In the genomic region with DNA sequence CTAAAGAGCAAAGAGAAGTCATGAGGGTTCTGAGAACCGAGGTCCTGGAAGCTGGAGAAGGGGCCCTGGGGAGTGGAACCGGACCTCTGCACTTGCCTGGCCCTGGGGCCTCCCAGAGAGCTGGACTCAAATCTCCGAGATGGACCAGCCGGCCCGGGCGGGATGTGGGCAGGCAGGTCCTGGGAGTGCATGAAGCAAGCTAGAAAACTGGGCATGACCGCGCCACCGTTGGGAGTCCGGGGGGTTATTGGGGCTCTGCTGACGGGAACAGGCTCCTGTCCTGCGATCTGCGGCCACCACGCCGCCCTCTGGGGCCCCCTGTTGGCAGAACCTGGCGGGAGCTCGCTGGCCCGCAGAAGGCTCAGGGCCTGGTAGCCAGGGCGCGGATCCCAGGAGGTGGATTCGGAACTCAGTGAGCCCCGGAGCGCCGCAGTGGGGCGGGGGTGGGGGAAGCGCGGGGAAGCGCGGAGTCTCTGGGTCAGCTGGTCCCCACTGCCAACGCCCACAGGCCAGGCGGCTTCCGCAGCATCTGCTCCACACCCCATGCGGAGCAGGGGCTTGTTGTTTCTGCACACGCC, we compare ENCODE assay signal across 12 cellular contexts.
DNase-seq lines count a peak whose midpoint lies in the region; ATAC-seq, FAIRE-seq and TF ChIP-seq lines count a peak whose summit lies in the region.
"Had no signal": no experiment of that assay in that cellular context is flagged by ENCODE, and none has a peak within 500 bp of the region (broad histone marks: within the 10 kb centered on the region; RNA-seq: fewer than 3 reads in every experiment).

No MANE protein-coding gene starts in this region.

- WGBS in GM12878 (ENCODE audit: insufficient coverage, insufficient replicate concordance, low lambda C conversion rate, missing lambda C conversion rate) = 45% methylated on average over 28 of the region's 34 CpGs

- H3K4me1 ChIP-seq in GM12878 (ENCODE audit: control insufficient read depth, insufficient read depth, low read length) = peaks cover 5% of the 10 kb centered on the region; the same call in 1 of the 2 replicates

- no TSS peak for BruUV-seq in GM12878 (replicated peaks; lab: Mats Ljungman, UMichigan)

- H3K9ac ChIP-seq in GM12878 (ENCODE audit: control insufficient read depth, insufficient read depth, low read length) = no peak overlapping the region

- no peak for TF ChIP-seq EP300 in GM12878 (IDR thresholded peaks at IDR 0.05; ENCODE audit: borderline replicate concordance in 1 of 2, control insufficient read depth in 1 of 2, low read depth in 2 of 2, low read length in 2 of 2)

- H4K20me1 ChIP-seq in GM12878 (ENCODE audit: control insufficient read depth, insufficient read depth) = no peaks in the 10 kb centered on the region

- no peaks in the 10 kb centered on the region for H3K36me3 ChIP-seq in GM12878 (ENCODE audit: control insufficient read depth in 2 of 2, insufficient read depth in 2 of 2, low read length in 1 of 2)
- H3K36me3 ChIP-seq in kidney epithelial cell (ENCODE audit: control insufficient read depth, insufficient read depth, low read length) = no peaks in the 10 kb centered on the region
- H3K36me3 ChIP-seq: thoracic aorta had no signal

- SMC1A ChIA-PET in GM12878 (lab: Charles Lee; ENCODE audit: uncharacterized antibody, unreplicated experiment) = interaction anchor here (0.8 kb wide), 1 partner anchor 16 kb away, joined by 3 read pairs; no protein-coding TSS in a partner anchor

- no peaks in the 10 kb centered on the region for H3K9me3 ChIP-seq in GM12878 (replicated peaks; ENCODE audit: control insufficient read depth, insufficient read depth, low read length)
- H3K9me3 ChIP-seq: thoracic aorta had no signal

- TF ChIP-seq CTCF in 22Rv1 (IDR thresholded peaks at IDR 0.05) (peak; percentile 27), GM10248 (IDR thresholded peaks at IDR 0.05; ENCODE audit: control extremely low read depth, extremely low read depth, low read depth, missing control alignments) (peak; percentile 34), GM12878 (IDR thresholded peaks at IDR 0.05 in 2 of 3, conservative IDR thresholded peaks at IDR 0.05 in 1 of 3; ENCODE audit: control insufficient read depth in 2 of 3, extremely low read depth in 1 of 3, insufficient read depth in 1 of 3, low read depth in 3 of 3, low read length in 3 of 3) (peak in 1 of 3 experiments; percentile 38; a peak in 2 of 6 replicates), kidney epithelial cell (IDR thresholded peaks at IDR 0.05; ENCODE audit: insufficient read depth, low read length, poor library complexity, severe bottlenecking) (peak; percentile 36)

- H3K79me2 ChIP-seq in GM12878 (ENCODE audit: control insufficient read depth, insufficient read depth, low read length) = no peaks in the 10 kb centered on the region

- H3K4me2 ChIP-seq in GM12878 (ENCODE audit: control insufficient read depth, insufficient read depth) = no peak overlapping the region

- H3K4me3 ChIP-seq in GM12878 (no peak overlapping the region), kidney epithelial cell (ENCODE audit: low read depth, low read length) (no peak overlapping the region)

- no peak overlapping the region for H2AFZ ChIP-seq in GM12878 (ENCODE audit: control insufficient read depth, low read depth, low read length)

- peaks cover 16 to 19% of the 10 kb centered on the region in 2 experiments for H3K27me3 ChIP-seq in GM12878 (replicated peaks in 1 of 2; ENCODE audit: control insufficient read depth in 2 of 2, insufficient read depth in 2 of 2, low read length in 1 of 2)
- H3K27me3 ChIP-seq in kidney epithelial cell (ENCODE audit: control insufficient read depth, insufficient read depth, low read length) = peaks cover 52% of the 10 kb centered on the region

- RAD21 ChIA-PET in GM12878 (lab: Charles Lee; ENCODE audit: unreplicated experiment) = no interaction called here

- TF ChIP-seq POLR2A in GM12878 (IDR thresholded peaks at IDR 0.05; ENCODE audit: low read depth, low read length) = no peak

- intact Hi-C loops in GM12878 (cut with micrococcal nuclease; ENCODE audit: unreplicated experiment) = no loop called here

- no peak for FAIRE-seq in GM12878 (lab: Jason Lieb, UNC)

- H3K27ac ChIP-seq in 22Rv1 = no peak overlapping the region
- H3K27ac ChIP-seq in GM12878 (ENCODE audit: control insufficient read depth, insufficient read depth) = no peak overlapping the region
- H3K27ac ChIP-seq: epithelial cell of prostate, thoracic aorta had no signal

- CTCF ChIA-PET in GM10248 (lab: Yijun Ruan, JAX) (interaction anchor here (1.0 to 1.3 kb wide), 4 partner anchors 13 to 299 kb away, joined by 3 to 5 read pairs (median 4); no protein-coding TSS in a partner anchor), GM12878 (lab: Yijun Ruan, JAX) (interaction anchor here (0.6 kb wide), 1 partner anchor 240 kb away, joined by 3 read pairs; no protein-coding TSS in a partner anchor)

- in situ Hi-C loops in GM12878 (cut with MboI) = no loop called here

- no peak for ATAC-seq in GM12878

- peak; percentile 67 for DNase-seq in GM10248 (ENCODE audit: extremely low spot score)
- DNase-seq in GM12878 (ENCODE audit: low read depth, low spot score) = no peak
- DNase-seq in kidney epithelial cell (ENCODE audit: low read depth) = no peak
- no peak for DNase-seq in NCI-H2227 (lab: John Stamatoyannopoulos, UW; ENCODE audit: unreplicated experiment)
- no peak for DNase-seq in NCI-H510A (lab: John Stamatoyannopoulos, UW)
- DNase-seq in NOMO-1 (lab: John Stamatoyannopoulos, UW; ENCODE audit: unreplicated experiment in 2 of 2) = no peak
- DNase-seq in SW 1271 (lab: John Stamatoyannopoulos, UW) = no peak
- DNase-seq: activated effector memory CD4-positive, alpha-beta T cell treated with anti-CD3 and anti-CD28 coated beads, Interleukin-2, amount 50 U/mL, for 16 hours; DMS153 had no signal

- POLR2A ChIA-PET in GM10248 (lab: Yijun Ruan, JAX) (no interaction called here), GM12878 (lab: Charles Lee) (no interaction called here)

- TF ChIP-seq RAD21 in GM12878 (IDR thresholded peaks at IDR 0.05; ENCODE audit: insufficient read depth, low read depth, low read length) = peak; percentile 37; the same call in 1 of the 2 replicates

TF ChIP-seq in GM12878, 131 proteins besides CTCF, POLR2A, EP300 and RAD21 (continues in another document):
- TF ChIP-seq CBFB (IDR thresholded peaks at IDR 0.05; ENCODE audit: low read depth) = no peak
- TF ChIP-seq TCF12 (IDR thresholded peaks at IDR 0.05; ENCODE audit: low read depth, low read length) = no peak
- TF ChIP-seq SIN3A (IDR thresholded peaks at IDR 0.05; ENCODE audit: low read depth, low read length) = no peak
- TF ChIP-seq, protein P1, sequence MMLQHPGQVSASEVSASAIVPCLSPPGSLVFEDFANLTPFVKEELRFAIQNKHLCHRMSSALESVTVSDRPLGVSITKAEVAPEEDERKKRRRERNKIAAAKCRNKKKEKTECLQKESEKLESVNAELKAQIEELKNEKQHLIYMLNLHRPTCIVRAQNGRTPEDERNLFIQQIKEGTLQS (IDR thresholded peaks at IDR 0.05; ENCODE audit: borderline replicate concordance, extremely low read depth, low read depth, low read length) = no peak
- TF ChIP-seq, protein P2, sequence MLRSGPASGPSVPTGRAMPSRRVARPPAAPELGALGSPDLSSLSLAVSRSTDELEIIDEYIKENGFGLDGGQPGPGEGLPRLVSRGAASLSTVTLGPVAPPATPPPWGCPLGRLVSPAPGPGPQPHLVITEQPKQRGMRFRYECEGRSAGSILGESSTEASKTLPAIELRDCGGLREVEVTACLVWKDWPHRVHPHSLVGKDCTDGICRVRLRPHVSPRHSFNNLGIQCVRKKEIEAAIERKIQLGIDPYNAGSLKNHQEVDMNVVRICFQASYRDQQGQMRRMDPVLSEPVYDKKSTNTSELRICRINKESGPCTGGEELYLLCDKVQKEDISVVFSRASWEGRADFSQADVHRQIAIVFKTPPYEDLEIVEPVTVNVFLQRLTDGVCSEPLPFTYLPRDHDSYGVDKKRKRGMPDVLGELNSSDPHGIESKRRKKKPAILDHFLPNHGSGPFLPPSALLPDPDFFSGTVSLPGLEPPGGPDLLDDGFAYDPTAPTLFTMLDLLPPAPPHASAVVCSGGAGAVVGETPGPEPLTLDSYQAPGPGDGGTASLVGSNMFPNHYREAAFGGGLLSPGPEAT (IDR thresholded peaks at IDR 0.05; ENCODE audit: low read depth) = no peak
- TF ChIP-seq, protein P3, sequence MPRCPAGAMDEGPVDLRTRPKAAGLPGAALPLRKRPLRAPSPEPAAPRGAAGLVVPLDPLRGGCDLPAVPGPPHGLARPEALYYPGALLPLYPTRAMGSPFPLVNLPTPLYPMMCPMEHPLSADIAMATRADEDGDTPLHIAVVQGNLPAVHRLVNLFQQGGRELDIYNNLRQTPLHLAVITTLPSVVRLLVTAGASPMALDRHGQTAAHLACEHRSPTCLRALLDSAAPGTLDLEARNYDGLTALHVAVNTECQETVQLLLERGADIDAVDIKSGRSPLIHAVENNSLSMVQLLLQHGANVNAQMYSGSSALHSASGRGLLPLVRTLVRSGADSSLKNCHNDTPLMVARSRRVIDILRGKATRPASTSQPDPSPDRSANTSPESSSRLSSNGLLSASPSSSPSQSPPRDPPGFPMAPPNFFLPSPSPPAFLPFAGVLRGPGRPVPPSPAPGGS (IDR thresholded peaks at IDR 0.05; ENCODE audit: borderline replicate concordance, insufficient read depth, low read depth, low read length, poor library complexity, severe bottlenecking) = no peak
- no peak for TF ChIP-seq KLF5 (IDR thresholded peaks at IDR 0.05; ENCODE audit: partially characterized antibody)
- no peak for TF ChIP-seq SP1 (IDR thresholded peaks at IDR 0.05; ENCODE audit: low read depth, low read length)
- TF ChIP-seq WRNIP1 (IDR thresholded peaks at IDR 0.05; ENCODE audit: borderline replicate concordance, low read depth, low read length) = no peak
- TF ChIP-seq, protein P4, sequence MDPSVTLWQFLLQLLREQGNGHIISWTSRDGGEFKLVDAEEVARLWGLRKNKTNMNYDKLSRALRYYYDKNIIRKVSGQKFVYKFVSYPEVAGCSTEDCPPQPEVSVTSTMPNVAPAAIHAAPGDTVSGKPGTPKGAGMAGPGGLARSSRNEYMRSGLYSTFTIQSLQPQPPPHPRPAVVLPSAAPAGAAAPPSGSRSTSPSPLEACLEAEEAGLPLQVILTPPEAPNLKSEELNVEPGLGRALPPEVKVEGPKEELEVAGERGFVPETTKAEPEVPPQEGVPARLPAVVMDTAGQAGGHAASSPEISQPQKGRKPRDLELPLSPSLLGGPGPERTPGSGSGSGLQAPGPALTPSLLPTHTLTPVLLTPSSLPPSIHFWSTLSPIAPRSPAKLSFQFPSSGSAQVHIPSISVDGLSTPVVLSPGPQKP (IDR thresholded peaks at IDR 0.05; ENCODE audit: low read depth, low read length) = no peak
- TF ChIP-seq CHD2 (IDR thresholded peaks at IDR 0.05; ENCODE audit: borderline replicate concordance, low read depth, low read length) = no peak
- TF ChIP-seq ZNF217 (IDR thresholded peaks at IDR 0.05) = no peak
- no peak for TF ChIP-seq MTA2 (IDR thresholded peaks at IDR 0.05; ENCODE audit: low read depth)
- TF ChIP-seq PAX8 (IDR thresholded peaks at IDR 0.05) = no peak
- no peak for TF ChIP-seq ZSCAN29 (IDR thresholded peaks at IDR 0.05)
- TF ChIP-seq ZNF207 (IDR thresholded peaks at IDR 0.05; ENCODE audit: borderline replicate concordance) = no peak
- no peak for TF ChIP-seq YY1 (IDR thresholded peaks at IDR 0.05; ENCODE audit: low read depth, low read length)
